ENCODE assay signal across 23 cellular contexts in the genomic region with DNA sequence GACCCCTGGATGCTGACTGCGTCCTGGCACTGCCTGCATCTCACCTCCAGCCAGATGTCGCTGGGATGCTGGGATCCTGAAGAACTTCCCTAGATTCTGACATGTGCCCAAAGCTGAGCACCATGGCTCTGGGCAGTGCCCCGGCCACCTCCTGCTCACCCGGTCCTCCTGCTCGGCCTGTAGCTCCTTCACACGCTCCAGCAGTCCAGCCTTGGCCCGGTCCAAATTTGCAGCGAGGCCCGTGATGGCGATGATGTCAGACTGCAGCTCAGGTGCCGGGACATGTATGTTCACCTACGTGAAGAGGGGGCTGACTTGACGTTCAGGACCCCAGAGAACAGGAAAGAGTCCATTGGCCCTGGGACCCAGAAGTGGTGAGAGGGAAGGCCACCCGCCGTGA. TPM values are rescaled to one million over a fixed set of nuclear protein-coding genes. Genes with fewer than 3 reads are reported as not detected.
DNase-seq lines count a peak whose midpoint lies in the region; ATAC-seq and FAIRE-seq lines count a peak whose summit lies in the region.
"Had no signal": no experiment of that assay in that cellular context is flagged by ENCODE, and none has a peak within 500 bp of the region (broad histone marks: within the 10 kb centered on the region; RNA-seq: fewer than 3 reads in every experiment).

No MANE protein-coding gene starts in this region.

- no peaks in the 10 kb centered on the region for H3K4me1 Mint-ChIP-seq in activated T-cell treated with anti-CD3 and anti-CD28 coated beads, Interleukin-2, amount 50 U/mL, for 24 hours (ENCODE audit: low read depth)
- H3K4me1 Mint-ChIP-seq in activated T-helper 17 cell treated with anti-CD3 and anti-CD28 coated beads, Interleukin-2, amount 50 U/mL, for 72 hours: peaks cover 14% of the 10 kb centered on the region
- H3K4me1 Mint-ChIP-seq: B cell had no signal

- no peaks in the 10 kb centered on the region for H3K27me3 Mint-ChIP-seq in activated T-cell treated with anti-CD3 and anti-CD28 coated beads, Interleukin-2, amount 50 U/mL, for 24 hours
- H3K27me3 Mint-ChIP-seq in activated T-helper 17 cell treated with anti-CD3 and anti-CD28 coated beads, Interleukin-2, amount 50 U/mL, for 72 hours: no peaks in the 10 kb centered on the region
- H3K27me3 Mint-ChIP-seq: B cell had no signal

- H3K4me3 Mint-ChIP-seq in activated T-cell treated with anti-CD3 and anti-CD28 coated beads, Interleukin-2, amount 50 U/mL, for 24 hours: no peak overlapping the region
- H3K4me3 Mint-ChIP-seq in activated T-helper 17 cell treated with anti-CD3 and anti-CD28 coated beads, Interleukin-2, amount 50 U/mL, for 72 hours: no peak overlapping the region
- H3K4me3 Mint-ChIP-seq: B cell; CD8-positive, alpha-beta T cell had no signal

- H3K27ac Mint-ChIP-seq in activated T-cell treated with anti-CD3 and anti-CD28 coated beads, Interleukin-2, amount 50 U/mL, for 24 hours: peak overlapping the region; percentile 40
- H3K27ac Mint-ChIP-seq in activated T-helper 17 cell treated with anti-CD3 and anti-CD28 coated beads, Interleukin-2, amount 50 U/mL, for 72 hours: peak overlapping the region; percentile 36
- H3K27ac Mint-ChIP-seq: B cell; CD8-positive, alpha-beta T cell had no signal

- no peaks in the 10 kb centered on the region for H3K9me3 Mint-ChIP-seq in activated T-cell treated with anti-CD3 and anti-CD28 coated beads, Interleukin-2, amount 50 U/mL, for 24 hours
- H3K9me3 Mint-ChIP-seq in activated T-helper 17 cell treated with anti-CD3 and anti-CD28 coated beads, Interleukin-2, amount 50 U/mL, for 72 hours: no peaks in the 10 kb centered on the region
- H3K9me3 Mint-ChIP-seq: CD8-positive, alpha-beta T cell had no signal

- no peak for FAIRE-seq in GM19239 (lab: Jason Lieb, UNC)
- FAIRE-seq: GM12878 had no signal

- ATAC-seq in activated T-helper 17 cell treated with anti-CD3 and anti-CD28 coated beads, Interleukin-2, amount 50 U/mL, for 72 hours (replicated peaks): no peak
- peak; percentile 4 for ATAC-seq in left lobe of liver
- ATAC-seq: CD8-positive, alpha-beta T cell; GM12878 had no signal

- no peak for DNase-seq in activated T-cell treated with anti-CD3 and anti-CD28 coated beads, Interleukin-2, amount 50 U/mL, for 24 hours
- no peak for DNase-seq in activated T-cell treated with anti-CD3 and anti-CD28 coated beads, Interleukin-2, amount 50 U/mL, for 48 hours
- DNase-seq in left lobe of liver (ENCODE audit: low spot score) (no peak), posterior vena cava (ENCODE audit: low spot score) (peak; percentile 71), NCI-H187 (lab: John Stamatoyannopoulos, UW) (no peak), GM19239 (ENCODE audit: insufficient read length, low spot score) (no peak)
- no peak for DNase-seq in stimulated activated CD8-positive, alpha-beta memory T cell treated with anti-CD3 and anti-CD28 coated beads, Interleukin-4, amount 100 ng/mL, for 48 hours
- DNase-seq: Caco-2; CD8-positive, alpha-beta T cell; DMS79; EL; GDM1; Kasumi-1; NCI-H1105 treated with DMSO at 0.1 percent for 48 hours; NCI-H146; NCI-H2029; NCI-H446 treated with DMSO at 0.1 percent for 48 hours; NCI-H526; PC-9; SHP77 treated with DMSO at 0.1 percent for 48 hours had no signal

- intact Hi-C loops in posterior vena cava (cut with DNase I): no loop called here

- peaks cover 100% of the 10 kb centered on the region for H3K36me3 Mint-ChIP-seq in activated T-cell treated with anti-CD3 and anti-CD28 coated beads, Interleukin-2, amount 50 U/mL, for 24 hours (ENCODE audit: low read depth)
- H3K36me3 Mint-ChIP-seq in activated T-helper 17 cell treated with anti-CD3 and anti-CD28 coated beads, Interleukin-2, amount 50 U/mL, for 72 hours (ENCODE audit: low read depth): peaks cover 100% of the 10 kb centered on the region

RNA-seq across cellular contexts. Expression of a gene that starts 46.5 kb away (rescaled TPM):
- 10 to 100 TPM in 1 of 2 donors, 1 to 10 TPM in 1; 1.6 to 12.8 TPM for total RNA-seq in activated T-helper 17 cell treated with anti-CD3 and anti-CD28 coated beads, Interleukin-2, amount 50 U/mL, for 72 hours
- 1.3 TPM for total RNA-seq in left lobe of liver
- total RNA-seq in posterior vena cava: under 1 TPM; 0.32 to 0.95 TPM
